25 cellular contexts compared by ENCODE assay signal in the genomic region with DNA sequence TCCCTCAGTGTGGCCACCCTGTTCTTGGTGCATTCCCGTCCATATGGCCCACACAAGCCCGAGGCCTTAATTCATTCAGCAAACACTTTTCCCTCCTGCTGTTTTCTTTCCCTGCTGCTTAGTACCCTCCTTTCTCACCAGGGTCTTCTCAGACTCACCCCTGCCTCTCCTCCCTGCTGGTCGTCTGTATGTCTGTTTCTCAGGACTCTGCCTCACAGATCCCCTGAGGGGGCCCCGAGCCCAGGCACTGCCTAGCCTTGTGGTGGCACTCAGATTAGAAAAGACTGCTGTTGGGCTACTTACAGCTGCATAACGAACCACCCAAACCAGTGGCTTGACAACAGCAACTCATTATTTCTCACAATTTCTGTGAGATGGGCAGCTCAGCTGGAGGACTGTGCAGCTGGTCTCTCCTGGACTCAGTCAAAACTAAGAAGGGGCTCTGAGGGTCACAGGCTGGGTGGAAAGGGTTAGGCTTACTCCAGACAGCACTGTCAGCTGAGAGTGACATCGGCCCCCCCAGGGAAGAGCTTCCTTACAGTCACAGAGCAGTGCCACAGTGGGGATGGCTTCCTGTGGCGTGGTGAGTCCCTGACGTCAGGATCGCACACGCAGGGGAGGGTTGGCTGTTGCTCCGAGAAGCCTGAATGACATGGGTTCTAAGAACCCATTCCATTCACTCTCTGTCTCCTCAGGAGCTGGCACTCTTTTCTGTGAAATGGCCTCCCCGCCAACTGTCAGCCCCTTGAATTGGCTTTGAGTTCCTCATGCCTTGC.
A peak's percentile ranks its signal among the peaks of the same experiment; 100 is the strongest.
DNase-seq lines count a peak whose midpoint lies in the region; ATAC-seq and TF ChIP-seq lines count a peak whose summit lies in the region.
"Had no signal": no experiment of that assay in that cellular context is flagged by ENCODE, and none has a peak within 500 bp of the region (broad histone marks: within the 10 kb centered on the region; RNA-seq: fewer than 3 reads in every experiment).

No MANE protein-coding gene starts in this region.

- no peaks in the 10 kb centered on the region for H3K27me3 Mint-ChIP-seq in activated CD4-positive, alpha-beta T cell treated with anti-CD3 and anti-CD28 coated beads, Interleukin-2, amount 10 ng/mL, durations not matched to agents 24 days and 14 days
- peaks cover 6% of the 10 kb centered on the region for H3K27me3 Mint-ChIP-seq in CD4-positive, CD25-positive, alpha-beta regulatory T cell
- no peaks in the 10 kb centered on the region for H3K27me3 Mint-ChIP-seq in T-helper 1 cell treated with Interleukin-12 subunit alpha and Interleukin-12 subunit beta and Interleukin-4 antibody, amounts not matched to agents 30 μg/mL and 1 μg/mL, for 36 hours (ENCODE audit: low read depth)
- H3K27me3 Mint-ChIP-seq in glutamatergic neuron (ENCODE audit: unreplicated experiment): peaks cover 6% of the 10 kb centered on the region
- H3K27me3 Mint-ChIP-seq: effector memory CD8-positive, alpha-beta T cell had no signal

- H3K27ac Mint-ChIP-seq in activated CD4-positive, alpha-beta T cell treated with anti-CD3 and anti-CD28 coated beads, Interleukin-2, amount 10 ng/mL, durations not matched to agents 24 days and 14 days: peak overlapping the region; percentile 48
- peak overlapping the region in 2 of 3 donors; percentile 21 to 76 for H3K27ac Mint-ChIP-seq in CD4-positive, CD25-positive, alpha-beta regulatory T cell
- H3K27ac Mint-ChIP-seq in T-helper 1 cell treated with Interleukin-12 subunit alpha and Interleukin-12 subunit beta and Interleukin-4 antibody, amounts not matched to agents 30 μg/mL and 1 μg/mL, for 36 hours: peak overlapping the region; percentile 41
- H3K27ac Mint-ChIP-seq in glutamatergic neuron (ENCODE audit: unreplicated experiment): peak overlapping the region; percentile 48
- H3K27ac Mint-ChIP-seq: effector memory CD8-positive, alpha-beta T cell; memory B cell had no signal

- no peaks in the 10 kb centered on the region for H3K9me3 ChIP-seq in CD4-positive, CD25-positive, alpha-beta regulatory T cell (ENCODE audit: control insufficient read depth in 2 of 2, low read length in 2 of 2)
- H3K9me3 ChIP-seq in testis: no peaks in the 10 kb centered on the region
- H3K9me3 ChIP-seq: SK-N-SH had no signal

- no peaks in the 10 kb centered on the region for H3K27me3 ChIP-seq in CD4-positive, CD25-positive, alpha-beta regulatory T cell (ENCODE audit: control insufficient read depth, insufficient read depth, low read length)
- H3K27me3 ChIP-seq in testis: no peaks in the 10 kb centered on the region

- no peak for TF ChIP-seq POLR2A in testis (IDR thresholded peaks at IDR 0.05)

- 91 to 96% methylated on average over 11 to 12 of the region's 12 CpGs for WGBS in testis, 2 donors

- no peak for ATAC-seq in CD4-positive, CD25-positive, alpha-beta regulatory T cell (ENCODE audit: low read depth in 2 of 2)
- ATAC-seq in GM21576 (IDR thresholded peaks at IDR 0.05; ENCODE audit: unreplicated experiment): no peak
- ATAC-seq: effector memory CD8-positive, alpha-beta T cell; esophagus mucosa; foreskin keratinocyte; GM12878; left colon had no signal

- H3K4me3 Mint-ChIP-seq in activated CD4-positive, alpha-beta T cell treated with anti-CD3 and anti-CD28 coated beads, Interleukin-2, amount 10 ng/mL, durations not matched to agents 24 days and 14 days: no peak overlapping the region
- H3K4me3 Mint-ChIP-seq in CD4-positive, CD25-positive, alpha-beta regulatory T cell: peak overlapping the region in 2 of 4 donors; percentile 23 to 80
- H3K4me3 Mint-ChIP-seq in T-helper 1 cell treated with Interleukin-12 subunit alpha and Interleukin-12 subunit beta and Interleukin-4 antibody, amounts not matched to agents 30 μg/mL and 1 μg/mL, for 36 hours: no peak overlapping the region
- H3K4me3 Mint-ChIP-seq in glutamatergic neuron (ENCODE audit: unreplicated experiment): no peak overlapping the region
- H3K4me3 Mint-ChIP-seq: memory B cell had no signal

- H3K4me1 ChIP-seq in CD4-positive, CD25-positive, alpha-beta regulatory T cell (ENCODE audit: control insufficient read depth, insufficient read depth, low read length, poor library complexity, severe bottlenecking): peaks cover 49% of the 10 kb centered on the region
- H3K4me1 ChIP-seq in testis: no peaks in the 10 kb centered on the region

- TF ChIP-seq CTCF in glutamatergic neuron (IDR thresholded peaks at IDR 0.05; ENCODE audit: partially characterized antibody, unreplicated experiment) (no peak), testis (IDR thresholded peaks at IDR 0.05) (no peak)

- intact Hi-C loops in activated CD4-positive, alpha-beta T cell treated with anti-CD3 and anti-CD28 coated beads, Interleukin-2, amount 10 ng/mL, durations not matched to agents 24 days and 14 days (cut with micrococcal nuclease): no loop called here
- intact Hi-C loops in testis (cut with DNase I; ENCODE audit: low total_unique reads): no loop called here

- no peak overlapping the region for H3K27ac ChIP-seq in CD4-positive, CD25-positive, alpha-beta regulatory T cell (ENCODE audit: insufficient read depth, low read length, poor library complexity, severe bottlenecking)
- no peak overlapping the region for H3K27ac ChIP-seq in testis
- H3K27ac ChIP-seq: coronary artery, foreskin keratinocyte had no signal

- DNase-seq in activated CD4-positive, alpha-beta T cell treated with anti-CD3 and anti-CD28 coated beads, Interleukin-2, amount 10 ng/mL, durations not matched to agents 24 days and 14 days: peak; percentile 74
- no peak for DNase-seq in activated CD4-positive, alpha-beta T cell treated with anti-CD3 and anti-CD28 coated beads for 48 hours
- DNase-seq in CD4-positive, CD25-positive, alpha-beta regulatory T cell: peak in 1 of 3 donors; percentile 64
- no peak for DNase-seq in glutamatergic neuron
- no peak for DNase-seq in NOMO-1 treated with dmso at 0.1 percent for 144 hours (lab: John Stamatoyannopoulos, UW; ENCODE audit: unreplicated experiment)
- no peak for DNase-seq in testis
- DNase-seq: 8988T; DMS79; effector memory CD8-positive, alpha-beta T cell; foreskin keratinocyte; left colon; NCI-H1092 treated with DMSO at 0.1 percent for 48 hours; NCI-H2029; NCI-H226; NCI-H774; SK-N-SH; stimulated activated CD8-positive, alpha-beta memory T cell treated with anti-CD3 and anti-CD28 coated beads, Interleukin-4, amount 100 ng/mL, for 48 hours; substantia nigra; T1000 had no signal

- H3K36me3 Mint-ChIP-seq in activated CD4-positive, alpha-beta T cell treated with anti-CD3 and anti-CD28 coated beads, Interleukin-2, amount 10 ng/mL, durations not matched to agents 24 days and 14 days (ENCODE audit: low read depth): no peaks in the 10 kb centered on the region
- H3K36me3 Mint-ChIP-seq in CD4-positive, CD25-positive, alpha-beta regulatory T cell: peaks cover 4% of the 10 kb centered on the region
- H3K36me3 Mint-ChIP-seq in T-helper 1 cell treated with Interleukin-12 subunit alpha and Interleukin-12 subunit beta and Interleukin-4 antibody, amounts not matched to agents 30 μg/mL and 1 μg/mL, for 36 hours (ENCODE audit: low read depth): peaks cover 4% of the 10 kb centered on the region
- H3K36me3 Mint-ChIP-seq in glutamatergic neuron (ENCODE audit: unreplicated experiment): no peaks in the 10 kb centered on the region
- H3K36me3 Mint-ChIP-seq: memory B cell had no signal

- peaks cover 47% of the 10 kb centered on the region for H3K4me1 Mint-ChIP-seq in activated CD4-positive, alpha-beta T cell treated with anti-CD3 and anti-CD28 coated beads, Interleukin-2, amount 10 ng/mL, durations not matched to agents 24 days and 14 days
- peaks cover 41 to 83% (median 62%) of the 10 kb centered on the region in 4 donors for H3K4me1 Mint-ChIP-seq in CD4-positive, CD25-positive, alpha-beta regulatory T cell
- H3K4me1 Mint-ChIP-seq in T-helper 1 cell treated with Interleukin-12 subunit alpha and Interleukin-12 subunit beta and Interleukin-4 antibody, amounts not matched to agents 30 μg/mL and 1 μg/mL, for 36 hours (ENCODE audit: low read depth): peaks cover 45% of the 10 kb centered on the region
- H3K4me1 Mint-ChIP-seq in glutamatergic neuron (ENCODE audit: low read depth, unreplicated experiment): peaks cover 3% of the 10 kb centered on the region

- H3K9me3 Mint-ChIP-seq in activated CD4-positive, alpha-beta T cell treated with anti-CD3 and anti-CD28 coated beads, Interleukin-2, amount 10 ng/mL, durations not matched to agents 24 days and 14 days: peaks cover 7% of the 10 kb centered on the region
- peaks cover 0 to 2% (median 0%) of the 10 kb centered on the region in 7 donors for H3K9me3 Mint-ChIP-seq in CD4-positive, CD25-positive, alpha-beta regulatory T cell
- peaks cover 3% of the 10 kb centered on the region for H3K9me3 Mint-ChIP-seq in T-helper 1 cell treated with Interleukin-12 subunit alpha and Interleukin-12 subunit beta and Interleukin-4 antibody, amounts not matched to agents 30 μg/mL and 1 μg/mL, for 36 hours
- peaks cover 3% of the 10 kb centered on the region for H3K9me3 Mint-ChIP-seq in glutamatergic neuron (ENCODE audit: unreplicated experiment)
- H3K9me3 Mint-ChIP-seq: effector memory CD8-positive, alpha-beta T cell had no signal

- H3K36me3 ChIP-seq in CD4-positive, CD25-positive, alpha-beta regulatory T cell (ENCODE audit: control insufficient read depth, insufficient read depth, low read length): no peaks in the 10 kb centered on the region
- H3K36me3 ChIP-seq in testis (ENCODE audit: low read depth, missing control alignments): no peaks in the 10 kb centered on the region

- no peak overlapping the region for H3K4me3 ChIP-seq in CD4-positive, CD25-positive, alpha-beta regulatory T cell (ENCODE audit: low read depth, low read length)
- no peak overlapping the region for H3K4me3 ChIP-seq in testis
- H3K4me3 ChIP-seq: coronary artery, GM12878 had no signal
